Comparison of ENCODE assay signal across 12 cellular contexts in genomic region chr13:40637644-40638043, GRCh38. TPM values are rescaled to one million over a fixed set of nuclear protein-coding genes. Genes with fewer than 3 reads are reported as not detected.
DNase-seq lines count a peak whose midpoint lies in the region; ATAC-seq, FAIRE-seq and TF ChIP-seq lines count a peak whose summit lies in the region.
"Had no signal": no experiment of that assay in that cellular context is flagged by ENCODE, and none has a peak within 500 bp of the region (broad histone marks: within the 10 kb centered on the region; RNA-seq: fewer than 3 reads in every experiment).

No MANE protein-coding gene starts in this region.

- no peak for ATAC-seq in GM21576 (IDR thresholded peaks at IDR 0.05; ENCODE audit: unreplicated experiment)

- WGBS in smooth muscle cell (ENCODE audit: low lambda C conversion rate): 42% methylated on average over 5 of the region's 5 CpGs

- H3K4me1 Mint-ChIP-seq in activated naive CD8-positive, alpha-beta T cell (ENCODE audit: low read depth): peaks cover 87% of the 10 kb centered on the region
- peaks cover 54 to 66% of the 10 kb centered on the region in 2 donors for H3K4me1 Mint-ChIP-seq in immature natural killer cell

- no peak overlapping the region for H3K4me3 ChIP-seq in smooth muscle cell

- no peaks in the 10 kb centered on the region for H3K36me3 ChIP-seq in smooth muscle cell (ENCODE audit: low read depth)

- no peaks in the 10 kb centered on the region for H3K27me3 Mint-ChIP-seq in activated naive CD8-positive, alpha-beta T cell
- peaks cover 0 to 2% (median 2%) of the 10 kb centered on the region in 3 donors for H3K27me3 Mint-ChIP-seq in immature natural killer cell (ENCODE audit: low read depth in 3 of 3)

- in situ Hi-C loops in KBM-7 (cut with MboI; ENCODE audit: low pct_unique_long_range_greater_than_20kb, low sequenced_read_pairs): no loop called here

- H3K9me3 Mint-ChIP-seq in activated naive CD8-positive, alpha-beta T cell (ENCODE audit: low read depth): no peaks in the 10 kb centered on the region
- H3K9me3 Mint-ChIP-seq in immature natural killer cell: no peaks in the 10 kb centered on the region

- peaks cover 21% of the 10 kb centered on the region for H3K4me1 ChIP-seq in smooth muscle cell (ENCODE audit: low read depth)

- peak overlapping the region; percentile 51 for H3K4me2 ChIP-seq in smooth muscle cell

- H3F3A ChIP-seq in smooth muscle cell (ENCODE audit: low read depth): peaks cover 5% of the 10 kb centered on the region

- H3K79me2 ChIP-seq in smooth muscle cell (ENCODE audit: low read depth): peaks cover 92% of the 10 kb centered on the region

- no peaks in the 10 kb centered on the region for H3K27me3 ChIP-seq in smooth muscle cell (ENCODE audit: low read depth)

- no peak for DNase-seq in GM19239 (ENCODE audit: insufficient read length, low spot score)
- no peak for DNase-seq in immature natural killer cell
- DNase-seq in smooth muscle cell (lab: John Stamatoyannopoulos, UW; ENCODE audit: unreplicated experiment): no peak
- no peak for DNase-seq in KBM-7
- DNase-seq in SK-N-DZ (ENCODE audit: low spot score): no peak
- no peak for DNase-seq in NCI-H226
- DNase-seq: activated T-cell treated with anti-CD3 and anti-CD28 coated beads, Interleukin-2, amount 50 U/mL, for 1 hour; cerebellar nuclear complex; DMS79 had no signal

- TF ChIP-seq CTCF in smooth muscle cell (IDR thresholded peaks at IDR 0.05; ENCODE audit: borderline replicate concordance, insufficient read depth, poor library complexity, severe bottlenecking): no peak

- peak; percentile 84 for FAIRE-seq in GM19239 (lab: Jason Lieb, UNC)
- FAIRE-seq: RCC 7860 had no signal

- H3K9me3 ChIP-seq in smooth muscle cell (replicated peaks; ENCODE audit: low read depth): no peaks in the 10 kb centered on the region

- peak overlapping the region; percentile 76 for H3K27ac Mint-ChIP-seq in activated naive CD8-positive, alpha-beta T cell
- H3K27ac Mint-ChIP-seq in immature natural killer cell: peak overlapping the region in 4 of 6 donors; percentile 8 to 54 (median 29)

- peaks cover 7% of the 10 kb centered on the region for H3K36me3 Mint-ChIP-seq in activated naive CD8-positive, alpha-beta T cell
- H3K36me3 Mint-ChIP-seq in immature natural killer cell: peaks cover 0 to 3% (median 0%) of the 10 kb centered on the region in 3 donors

- H3K4me3 Mint-ChIP-seq in activated naive CD8-positive, alpha-beta T cell: peak overlapping the region; percentile 30
- H3K4me3 Mint-ChIP-seq in immature natural killer cell: peak overlapping the region in 1 of 5 donors; percentile 1

- H4K20me1 ChIP-seq in smooth muscle cell (ENCODE audit: low read depth): peaks cover 99% of the 10 kb centered on the region

- no peak overlapping the region for H2AFZ ChIP-seq in smooth muscle cell (ENCODE audit: low read depth)

- peak overlapping the region; percentile 33 for H3K27ac ChIP-seq in smooth muscle cell (ENCODE audit: low read depth)

- H3K9ac ChIP-seq in smooth muscle cell (ENCODE audit: low read depth): no peak overlapping the region

RNA-seq across cellular contexts. Expression of gene FOXO1, which starts 28.8 kb away (rescaled TPM):
- polyA plus RNA-seq in immature natural killer cell: 10 to 100 TPM in 2 of 3 donors, 1 to 10 TPM in 1; 4.5 to 15.6 (median 12.5) TPM
- 19.9 and 20.1 TPM in 2 replicates for total RNA-seq in smooth muscle cell
- polyA plus RNA-seq in smooth muscle cell: 17.0 and 17.7 TPM in 2 replicates
- 0.42 TPM in 2 replicates for polyA plus RNA-seq in SK-N-DZ (2014; cell fraction: cytosol; rRNA removed)
- 0.17 and 0.37 TPM in 2 replicates for polyA plus RNA-seq in SK-N-DZ (2014; cell fraction: nucleus; rRNA removed)
